Comparison of ENCODE assay signal across 13 cellular contexts in genomic region chr18:62759704-62760402, GRCh38. TPM values are rescaled to one million over a fixed set of nuclear protein-coding genes. Genes with fewer than 3 reads are reported as not detected.
A peak's percentile ranks its signal among the peaks of the same experiment; 100 is the strongest.
DNase-seq lines count a peak whose midpoint lies in the region; TF ChIP-seq lines count a peak whose summit lies in the region.
"Had no signal": no experiment of that assay in that cellular context is flagged by ENCODE, and none has a peak within 500 bp of the region (broad histone marks: within the 10 kb centered on the region; RNA-seq: fewer than 3 reads in every experiment).

No MANE protein-coding gene starts in this region.

- peaks cover 46% of the 10 kb centered on the region for H3K4me1 Mint-ChIP-seq in chondrocyte (ENCODE audit: low read depth)

- peak overlapping the region; percentile 42 for H3K4me3 Mint-ChIP-seq in chondrocyte (ENCODE audit: unreplicated experiment)

- H3K27me3 Mint-ChIP-seq in chondrocyte (ENCODE audit: low read depth), result no peaks in the 10 kb centered on the region

- H3K36me3 Mint-ChIP-seq in chondrocyte (ENCODE audit: low read depth), result no peaks in the 10 kb centered on the region

- H3K9me3 Mint-ChIP-seq in chondrocyte (ENCODE audit: low read depth), result peaks cover 10% of the 10 kb centered on the region

- peak overlapping the region; percentile 89 for H3K27ac Mint-ChIP-seq in chondrocyte (ENCODE audit: unreplicated experiment)

- no peak for TF ChIP-seq CTCF in chondrocyte (IDR thresholded peaks at IDR 0.05)

- DNase-seq in LHCN-M2 (ENCODE audit: low read depth) (peak; percentile 90), chondrocyte (ENCODE audit: low spot score) (no peak), iris pigment epithelial cell (ENCODE audit: low read depth) (peak; percentile 61), NCI-H1694 (lab: John Stamatoyannopoulos, UW) (no peak), NCI-H82 treated with DMSO at 0.1 percent for 48 hours (lab: John Stamatoyannopoulos, UW; ENCODE audit: unreplicated experiment) (no peak), NCI-H524 (lab: John Stamatoyannopoulos, UW) (no peak), putamen (ENCODE audit: low spot score) (no peak)
- DNase-seq: amniotic stem cell, GOT3, NCI-H1105 treated with DMSO at 0.1 percent for 48 hours, NCI-H774, sigmoid colon, WERI-Rb-1 had no signal

RNA-seq across cellular contexts. Expression of gene PHLPP1, which starts 44.5 kb away (rescaled TPM):
- total RNA-seq in LHCN-M2 (2014; rRNA removed) (8.5 and 9.6 TPM in 2 replicates), chondrocyte (9.3 to 13.2 TPM (median 10.4 TPM) in 3 replicates)
- polyA plus RNA-seq in LHCN-M2 (2012), result 2.9 TPM

Comparison
In these comparisons a context has a peak if more than half of its experiments do, and no peak if none do; other contexts are left out.
1. DNase-seq: peak in LHCN-M2 (single experiment) and iris pigment epithelial cell (single experiment); none in chondrocyte (single experiment), NCI-H1694 (single experiment), NCI-H82 treated with DMSO at 0.1 percent for 48 hours (single experiment), NCI-H524 (0 of 2) and putamen (single experiment).